ENCODE assay signal across 1 cellular context in genomic region chr10:117865945-117866344, GRCh38.
TF ChIP-seq lines count a peak whose summit lies in the region.

No MANE protein-coding gene starts in this region.

TF ChIP-seq in HEK293, 187 proteins besides CTCF, POLR2A, EP300 and RAD21 (continued from another document):
- TF ChIP-seq ZNF518A (tag by site-specific recombination; conservative IDR thresholded peaks at IDR 0.05; ENCODE audit: low read depth), result peak; percentile 23; the same call in 1 of the 2 replicates
TF ChIP-seq in HEK293: peak in this region for 31.
